8 cellular contexts compared by ENCODE assay signal in genomic region chr13:112587767-112588489, GRCh38. TPM values are rescaled to one million over a fixed set of nuclear protein-coding genes. Genes with fewer than 3 reads are reported as not detected.
DNase-seq lines count a peak whose midpoint lies in the region; ATAC-seq lines count a peak whose summit lies in the region.

TUBGCP3 (minus strand) TSS chr13:112588153; CDS start chr13:112587980, 173 bp downstream.

- H3K4me3 Mint-ChIP-seq in CD8-positive, alpha-beta memory T cell: peak within 1 kb of the TSS; percentile 87 to 95 (median 94)
- peak within 1 kb of the TSS; percentile 88 for H3K4me3 Mint-ChIP-seq in activated CD8-positive, alpha-beta memory T cell treated with anti-CD3 and anti-CD28 coated beads, Interleukin-2, amount 10 ng/mL, durations not matched to agents 7 days and 5 days

- peak within 1 kb of the TSS; percentile 68 for H3K27ac ChIP-seq in CD8-positive, alpha-beta memory T cell (ENCODE audit: low read depth, low read length)

- POLR2A ChIA-PET in CD8-positive, alpha-beta memory T cell (lab: Charles Lee): interaction anchor here (1.6 kb wide), 1 partner anchor 18 kb away, joined by 4 read pairs; no protein-coding TSS in a partner anchor

- CTCF ChIA-PET in CD8-positive, alpha-beta memory T cell (lab: Charles Lee): interaction anchor here (1.6 to 2.1 kb wide), 2 partner anchors 18 to 27 kb away, joined by 3 to 12 read pairs; no protein-coding TSS in a partner anchor
- CTCF ChIA-PET in activated CD8-positive, alpha-beta memory T cell treated with anti-CD3 and anti-CD28 coated beads, Interleukin-2, amount 10 ng/mL, durations not matched to agents 7 days and 5 days (lab: Charles Lee): interaction anchor here (0.7 to 2.4 kb wide), 3 partner anchors 12 to 19 kb away, joined by 3 to 17 read pairs (median 4); no protein-coding TSS in a partner anchor

- peak within 1 kb of the TSS; percentile 94 for H3K9ac ChIP-seq in NT2/D1 (ENCODE audit: insufficient read length, low read depth)
- peak within 1 kb of the TSS; percentile 85 for H3K9ac ChIP-seq in endocrine pancreas (ENCODE audit: control insufficient read depth, insufficient read depth, low read length)

- no peaks in the 10 kb centered on the region for H3K9me3 Mint-ChIP-seq in CD8-positive, alpha-beta memory T cell
- no peaks in the 10 kb centered on the region for H3K9me3 Mint-ChIP-seq in activated CD8-positive, alpha-beta memory T cell treated with anti-CD3 and anti-CD28 coated beads, Interleukin-2, amount 10 ng/mL, durations not matched to agents 7 days and 5 days (ENCODE audit: low read depth)

- H3K4me1 Mint-ChIP-seq in CD8-positive, alpha-beta memory T cell: peaks cover 31 to 47% (median 43%) of the 10 kb centered on the region in 3 donors
- peaks cover 28% of the 10 kb centered on the region for H3K4me1 Mint-ChIP-seq in activated CD8-positive, alpha-beta memory T cell treated with anti-CD3 and anti-CD28 coated beads, Interleukin-2, amount 10 ng/mL, durations not matched to agents 7 days and 5 days

- ATAC-seq in GM19452 (IDR thresholded peaks at IDR 0.05; ENCODE audit: unreplicated experiment) (peak; percentile 81), HG03571 (IDR thresholded peaks at IDR 0.05; ENCODE audit: unreplicated experiment) (peak; percentile 88)
- ATAC-seq in activated CD8-positive, alpha-beta memory T cell treated with anti-CD3 and anti-CD28 coated beads, Interleukin-2, amount 10 ng/mL, durations not matched to agents 7 days and 5 days: peak; percentile 89

- no peaks in the 10 kb centered on the region for H3K27me3 Mint-ChIP-seq in CD8-positive, alpha-beta memory T cell
- H3K27me3 Mint-ChIP-seq in activated CD8-positive, alpha-beta memory T cell treated with anti-CD3 and anti-CD28 coated beads, Interleukin-2, amount 10 ng/mL, durations not matched to agents 7 days and 5 days: peaks cover 3% of the 10 kb centered on the region

- no peaks in the 10 kb centered on the region for H3K36me3 ChIP-seq in CD8-positive, alpha-beta memory T cell (ENCODE audit: insufficient read depth, low read length)
- H3K36me3 ChIP-seq in NT2/D1 (ENCODE audit: insufficient read depth, insufficient read length, low read length) (peaks cover 3% of the 10 kb centered on the region), endocrine pancreas (ENCODE audit: control insufficient read depth, insufficient read depth, low read length) (no peaks in the 10 kb centered on the region)

- no peaks in the 10 kb centered on the region for H3K27me3 ChIP-seq in CD8-positive, alpha-beta memory T cell (ENCODE audit: insufficient read depth, low read length, poor library complexity, severe bottlenecking)
- no peaks in the 10 kb centered on the region for H3K27me3 ChIP-seq in NT2/D1 (ENCODE audit: insufficient read depth, insufficient read length)
- no peaks in the 10 kb centered on the region for H3K27me3 ChIP-seq in endocrine pancreas (ENCODE audit: control insufficient read depth, insufficient read depth, low read length)

- H3K4me1 ChIP-seq in CD8-positive, alpha-beta memory T cell (ENCODE audit: insufficient read depth, low read length): peaks cover 21% of the 10 kb centered on the region
- H3K4me1 ChIP-seq in NT2/D1 (ENCODE audit: insufficient read depth, insufficient read length) (no peaks in the 10 kb centered on the region), endocrine pancreas (ENCODE audit: control insufficient read depth, insufficient read depth, low read length) (no peaks in the 10 kb centered on the region)

- H3K9me3 ChIP-seq in CD8-positive, alpha-beta memory T cell (ENCODE audit: low read length): no peaks in the 10 kb centered on the region
- H3K9me3 ChIP-seq in NT2/D1 (ENCODE audit: insufficient read depth, low read length) (0 out of 2 replicates have a peak, but pooled peaks cover 6% of the 10 kb centered on the region), endocrine pancreas (ENCODE audit: control insufficient read depth, low read length) (no peaks in the 10 kb centered on the region)

- peak within 1 kb of the TSS; percentile 89 for H3K4me3 ChIP-seq in CD8-positive, alpha-beta memory T cell (ENCODE audit: low read length)
- H3K4me3 ChIP-seq in NT2/D1 (ENCODE audit: insufficient read length, low read depth) (peak within 1 kb of the TSS; percentile 85), endocrine pancreas (ENCODE audit: control insufficient read depth, insufficient read depth, low read length) (peak within 1 kb of the TSS; percentile 96)

- peak; percentile 56 to 80 (median 71) for DNase-seq in CD8-positive, alpha-beta memory T cell
- DNase-seq in NT2/D1 (ENCODE audit: low read depth, low spot score) (peak; percentile 61), mesenteric fat pad (ENCODE audit: low spot score) (peak; percentile 96)
- DNase-seq in activated CD8-positive, alpha-beta memory T cell treated with anti-CD3 and anti-CD28 coated beads, Interleukin-2, amount 10 ng/mL, durations not matched to agents 7 days and 5 days: peak; percentile 82
- peak; percentile 44 for DNase-seq in stimulated activated CD8-positive, alpha-beta memory T cell treated with anti-CD3 and anti-CD28 coated beads, Interleukin-15, amount 100 ng/mL, for 1 hour (ENCODE audit: low read depth)

- peak within 1 kb of the TSS; percentile 83 to 97 (median 92) for H3K27ac Mint-ChIP-seq in CD8-positive, alpha-beta memory T cell
- peak within 1 kb of the TSS; percentile 90 for H3K27ac Mint-ChIP-seq in activated CD8-positive, alpha-beta memory T cell treated with anti-CD3 and anti-CD28 coated beads, Interleukin-2, amount 10 ng/mL, durations not matched to agents 7 days and 5 days

- peaks cover 0 to 6% (median 0%) of the 10 kb centered on the region in 3 donors for H3K36me3 Mint-ChIP-seq in CD8-positive, alpha-beta memory T cell
- peaks cover 9% of the 10 kb centered on the region for H3K36me3 Mint-ChIP-seq in activated CD8-positive, alpha-beta memory T cell treated with anti-CD3 and anti-CD28 coated beads, Interleukin-2, amount 10 ng/mL, durations not matched to agents 7 days and 5 days

RNA-seq across cellular contexts. Expression of gene TUBGCP3, which starts in this region (rescaled TPM):
- 10 to 100 TPM; 45.8 to 47.0 TPM for total RNA-seq in CD8-positive, alpha-beta memory T cell
- polyA plus RNA-seq in CD8-positive, alpha-beta memory T cell: 16.8 TPM
- total RNA-seq in activated CD8-positive, alpha-beta memory T cell treated with anti-CD3 and anti-CD28 coated beads, Interleukin-2, amount 10 ng/mL, durations not matched to agents 7 days and 5 days: 10 to 100 TPM; 53.0 to 69.7 TPM
- 27.3 TPM for total RNA-seq in mesenteric fat pad

Comparison
In these comparisons a context has a peak if more than half of its experiments do, and no peak if none do; other contexts are left out.
1. Peak in every context shown above with its lines: DNase-seq, ATAC-seq, H3K4me3 ChIP-seq and H3K27ac ChIP-seq.
2. DNase-seq: peak in every context shown above with its lines; median percentile 96 in mesenteric fat pad; 82 in activated CD8-positive, alpha-beta memory T cell treated with anti-CD3 and anti-CD28 coated beads, Interleukin-2, amount 10 ng/mL, durations not matched to agents 7 days and 5 days; 71 in CD8-positive, alpha-beta memory T cell; 61 in NT2/D1; 44 in stimulated activated CD8-positive, alpha-beta memory T cell treated with anti-CD3 and anti-CD28 coated beads, Interleukin-15, amount 100 ng/mL, for 1 hour.